Comparison of ENCODE assay signal across 22 cellular contexts in genomic region chr2:3039188-3040065, GRCh38.
"Had no signal": no experiment of that assay in that cellular context is flagged by ENCODE, and none has a peak within 500 bp of the region (broad histone marks: within the 10 kb centered on the region; RNA-seq: fewer than 3 reads in every experiment).

No MANE protein-coding gene starts in this region.

- H3K4me1 Mint-ChIP-seq: activated B cell treated with CpG ODN at 0.5 μM for 24 hours; activated naive CD8-positive, alpha-beta T cell treated with anti-CD3 and anti-CD28 coated beads for 36 hours; endodermal cell; memory B cell had no signal

- DNase-seq: activated B cell treated with CpG ODN at 0.5 μM for 24 hours; activated CD4-positive, alpha-beta T cell treated with anti-CD3 and anti-CD28 coated beads, Interleukin-2, amount 50 U/mL, for 4 hours; activated CD8-positive, alpha-beta memory T cell treated with anti-CD3 and anti-CD28 coated beads for 24 hours; activated effector memory CD4-positive, alpha-beta T cell treated with anti-CD3 and anti-CD28 coated beads, Interleukin-2, amount 50 U/mL, for 16 hours; activated naive CD4-positive, alpha-beta T cell treated with anti-CD3 and anti-CD28 coated beads for 36 hours; activated naive CD8-positive, alpha-beta T cell treated with anti-CD3 and anti-CD28 coated beads for 36 hours; body of pancreas; cortex of kidney; endodermal cell; foreskin melanocyte; left cardiac atrium; occipital lobe; stimulated activated CD4-positive, alpha-beta T cell treated with anti-CD3 and anti-CD28 coated beads, Interleukin-1b, Interleukin-23, amount 100 ng/mL, for 48 hours; stimulated activated naive B cell treated with anti-CD40 and anti-IgM and Interleukin-4, amounts not matched to agents 10 μg/mL and 1 μg/mL and 100 μg/mL, for 72 hours; T-helper 1 cell had no signal

- H3K4me3 Mint-ChIP-seq: activated B cell treated with CpG ODN at 0.5 μM for 24 hours; activated naive CD4-positive, alpha-beta T cell treated with anti-CD3 and anti-CD28 coated beads for 36 hours; activated naive CD8-positive, alpha-beta T cell treated with anti-CD3 and anti-CD28 coated beads for 36 hours; endodermal cell; memory B cell; stimulated activated naive B cell treated with anti-CD40 and anti-IgM and Interleukin-4, amounts not matched to agents 10 μg/mL and 1 μg/mL and 100 μg/mL, for 72 hours; T-helper 2 cell treated with Interferon-gamma antibody and Interleukin-4, amounts not matched to agents 5 μg/mL and 100 μg/mL, for 36 hours had no signal

- H3K4me3 ChIP-seq: adrenal gland, body of pancreas, right atrium auricular region, smooth muscle cell, tibial nerve had no signal

- H3K27me3 ChIP-seq: adrenal gland, body of pancreas, right atrium auricular region, tibial nerve had no signal

- H3K27ac Mint-ChIP-seq: activated B cell treated with CpG ODN at 0.5 μM for 24 hours; activated naive CD4-positive, alpha-beta T cell treated with anti-CD3 and anti-CD28 coated beads for 36 hours; activated naive CD8-positive, alpha-beta T cell treated with anti-CD3 and anti-CD28 coated beads for 36 hours; endodermal cell; memory B cell; stimulated activated naive B cell treated with anti-CD40 and anti-IgM and Interleukin-4, amounts not matched to agents 10 μg/mL and 1 μg/mL and 100 μg/mL, for 72 hours; T-helper 2 cell treated with Interferon-gamma antibody and Interleukin-4, amounts not matched to agents 5 μg/mL and 100 μg/mL, for 36 hours had no signal

- H3K9me3 Mint-ChIP-seq: activated B cell treated with CpG ODN at 0.5 μM for 24 hours; activated naive CD4-positive, alpha-beta T cell treated with anti-CD3 and anti-CD28 coated beads for 36 hours; activated naive CD8-positive, alpha-beta T cell treated with anti-CD3 and anti-CD28 coated beads for 36 hours; endodermal cell; stimulated activated naive B cell treated with anti-CD40 and anti-IgM and Interleukin-4, amounts not matched to agents 10 μg/mL and 1 μg/mL and 100 μg/mL, for 72 hours; T-helper 2 cell treated with Interferon-gamma antibody and Interleukin-4, amounts not matched to agents 5 μg/mL and 100 μg/mL, for 36 hours had no signal

- ATAC-seq: body of pancreas; esophagus mucosa; left cardiac atrium; stimulated activated naive B cell treated with anti-CD40 and anti-IgM and Interleukin-4, amounts not matched to agents 10 μg/mL and 1 μg/mL and 100 μg/mL, for 72 hours had no signal

- H3K9me3 ChIP-seq: adrenal gland, body of pancreas, right atrium auricular region had no signal

- H3K36me3 ChIP-seq: adrenal gland, right atrium auricular region, tibial nerve had no signal

- H3K27me3 Mint-ChIP-seq: activated naive CD8-positive, alpha-beta T cell treated with anti-CD3 and anti-CD28 coated beads for 36 hours had no signal

- H3K4me2 ChIP-seq: smooth muscle cell had no signal

- H3K27ac ChIP-seq: adrenal gland, body of pancreas, right atrium auricular region, tibial nerve had no signal
